16 cellular contexts compared by ENCODE assay signal in genomic region chr3:54954019-54954418, GRCh38. TPM values are rescaled to one million over a fixed set of nuclear protein-coding genes. Genes with fewer than 3 reads are reported as not detected.
DNase-seq lines count a peak whose midpoint lies in the region; TF ChIP-seq lines count a peak whose summit lies in the region.
"Had no signal": no experiment of that assay in that cellular context is flagged by ENCODE, and none has a peak within 500 bp of the region (broad histone marks: within the 10 kb centered on the region; RNA-seq: fewer than 3 reads in every experiment).

No MANE protein-coding gene starts in this region.

- POLR2A ChIA-PET in MCF 10A (lab: Yijun Ruan, JAX) = no interaction called here

- no peak overlapping the region for H3K4me3 Mint-ChIP-seq in MCF 10A (ENCODE audit: unreplicated experiment)
- H3K4me3 Mint-ChIP-seq: activated CD4-positive, alpha-beta T cell treated with anti-CD3 and anti-CD28 coated beads, Interleukin-2, amount 10 ng/mL, durations not matched to agents 7 days and 5 days had no signal

- no peak overlapping the region for H3K27ac Mint-ChIP-seq in MCF 10A (ENCODE audit: low read depth, unreplicated experiment)
- H3K27ac Mint-ChIP-seq: activated CD4-positive, alpha-beta T cell treated with anti-CD3 and anti-CD28 coated beads, Interleukin-2, amount 10 ng/mL, durations not matched to agents 7 days and 5 days had no signal

- no peaks in the 10 kb centered on the region for H3K27me3 Mint-ChIP-seq in MCF 10A (ENCODE audit: insufficient read depth, unreplicated experiment)
- H3K27me3 Mint-ChIP-seq: activated CD4-positive, alpha-beta T cell treated with anti-CD3 and anti-CD28 coated beads, Interleukin-2, amount 10 ng/mL, durations not matched to agents 7 days and 5 days had no signal

- DNase-seq in MCF 10A (ENCODE audit: unreplicated experiment) (peak; percentile 47), breast epithelium (ENCODE audit: low spot score in 2 of 2) (no peak), astrocyte of the cerebellum (ENCODE audit: low read depth) (peak; percentile 63), iPS-NIHi11 (ENCODE audit: low spot score) (peak; percentile 14), NCI-H2171 (lab: John Stamatoyannopoulos, UW) (no peak), NCI-H2196 (lab: John Stamatoyannopoulos, UW; ENCODE audit: unreplicated experiment) (no peak), KG1 (lab: John Stamatoyannopoulos, UW) (no peak), Peyer's patch (no peak)
- DNase-seq: 8988T; activated CD4-positive, alpha-beta T cell treated with anti-CD3 and anti-CD28 coated beads, Interleukin-2, amount 10 ng/mL, durations not matched to agents 7 days and 5 days; activated naive CD4-positive, alpha-beta T cell treated with anti-CD3 and anti-CD28 coated beads, Interleukin-2, amount 50 U/mL, for 16 hours; NCI-H2029; right cardiac atrium; SHP77 treated with DMSO at 0.1 percent for 48 hours had no signal

- in situ Hi-C loops in astrocyte of the cerebellum (cut with HindIII; ENCODE audit: low sequenced_read_pairs) = loop anchor here (25.0 kb wide), 1 partner anchor 533 kb away; the partner anchor contains the start of gene WNT5A

- no peak overlapping the region for H3K4me3 ChIP-seq in breast epithelium
- H3K4me3 ChIP-seq in astrocyte of the cerebellum (ENCODE audit: low read depth, low read length) = no peak overlapping the region
- H3K4me3 ChIP-seq in Peyer's patch = no peak overlapping the region

- no peak for TF ChIP-seq POLR2A in breast epithelium (IDR thresholded peaks at IDR 0.05)
- no peak for TF ChIP-seq POLR2A in Peyer's patch (IDR thresholded peaks at IDR 0.05)

- peaks cover 12% of the 10 kb centered on the region for H3K36me3 Mint-ChIP-seq in MCF 10A (ENCODE audit: insufficient read depth, unreplicated experiment)

- H3K36me3 ChIP-seq in breast epithelium (no peaks in the 10 kb centered on the region), Peyer's patch (no peaks in the 10 kb centered on the region)

- no peaks in the 10 kb centered on the region for H3K9me3 Mint-ChIP-seq in MCF 10A (ENCODE audit: unreplicated experiment)
- H3K9me3 Mint-ChIP-seq: activated CD4-positive, alpha-beta T cell treated with anti-CD3 and anti-CD28 coated beads, Interleukin-2, amount 10 ng/mL, durations not matched to agents 7 days and 5 days had no signal

- peaks cover 24% of the 10 kb centered on the region for H3K4me1 Mint-ChIP-seq in MCF 10A (ENCODE audit: insufficient read depth, unreplicated experiment)
- H3K4me1 Mint-ChIP-seq: activated CD4-positive, alpha-beta T cell treated with anti-CD3 and anti-CD28 coated beads, Interleukin-2, amount 10 ng/mL, durations not matched to agents 7 days and 5 days had no signal

- no peaks in the 10 kb centered on the region for H3K4me1 ChIP-seq in breast epithelium
- no peaks in the 10 kb centered on the region for H3K4me1 ChIP-seq in Peyer's patch

- intact Hi-C loops in MCF 10A (cut with micrococcal nuclease) (loop anchor here (5.0 kb wide), 5 partner anchors 43 to 943 kb away; no protein-coding TSS in a partner anchor), breast epithelium (cut with DNase I; ENCODE audit: low total_unique reads) (loop anchor here (10.0 kb wide), 1 partner anchor 941 kb away; no protein-coding TSS in a partner anchor)

- no TSS peak for BruUV-seq in MCF 10A (replicated peaks; lab: Mats Ljungman, UMichigan)

- H3K27ac ChIP-seq in breast epithelium = no peak overlapping the region
- no peak overlapping the region for H3K27ac ChIP-seq in Peyer's patch

- TF ChIP-seq CTCF in MCF 10A (IDR thresholded peaks at IDR 0.05; ENCODE audit: unreplicated experiment) (no peak), breast epithelium (IDR thresholded peaks at IDR 0.05) (no peak), astrocyte of the cerebellum (IDR thresholded peaks at IDR 0.05; ENCODE audit: low read depth, low read length, missing control alignments) (no peak), Peyer's patch (IDR thresholded peaks at IDR 0.05) (no peak)

- no peaks in the 10 kb centered on the region for H3K27me3 ChIP-seq in breast epithelium
- no peaks in the 10 kb centered on the region for H3K27me3 ChIP-seq in Peyer's patch

- CTCF ChIA-PET in MCF 10A (lab: Yijun Ruan, JAX) = no interaction called here

- H3K9me3 ChIP-seq in breast epithelium (no peaks in the 10 kb centered on the region), Peyer's patch (no peaks in the 10 kb centered on the region)

RNA-seq across cellular contexts. Expression of gene LRTM1, which starts 26.2 kb away (rescaled TPM):
- not detected in 2 replicates for total RNA-seq in MCF 10A (2022)
- not detected for total RNA-seq in breast epithelium
- total RNA-seq in Peyer's patch = not detected
- total RNA-seq: activated CD4-positive, alpha-beta T cell treated with anti-CD3 and anti-CD28 coated beads, Interleukin-2, amount 10 ng/mL, durations not matched to agents 7 days and 5 days; HT-29; liver; right cardiac atrium had no signal

Comparison
In these comparisons a context has a peak if more than half of its experiments do, and no peak if none do; other contexts are left out.
1. DNase-seq: peak in MCF 10A (single experiment), astrocyte of the cerebellum (single experiment) and iPS-NIHi11 (single experiment); none in breast epithelium (0 of 2), NCI-H2171 (single experiment), NCI-H2196 (single experiment), KG1 (single experiment) and Peyer's patch (0 of 3).